ENCODE assay signal across 8 cellular contexts in genomic region chr2:235766206-235766794, GRCh38.
DNase-seq lines count a peak whose midpoint lies in the region; ATAC-seq and TF ChIP-seq lines count a peak whose summit lies in the region.

No MANE protein-coding gene starts in this region.

- no peaks in the 10 kb centered on the region for H3K9me3 ChIP-seq in left ventricle myocardium inferior (replicated peaks)

- H3K27ac Mint-ChIP-seq in activated naive CD8-positive, alpha-beta T cell treated with anti-CD3 and anti-CD28 coated beads, Interleukin-2, amount 50 U/mL, for 24 hours: no peak overlapping the region

- intact Hi-C loops in left ventricle myocardium inferior (cut with micrococcal nuclease): loop anchor here (5.0 kb wide), 1 partner anchor 416 kb away; no protein-coding TSS in a partner anchor

- no peaks in the 10 kb centered on the region for H3K36me3 Mint-ChIP-seq in activated naive CD8-positive, alpha-beta T cell treated with anti-CD3 and anti-CD28 coated beads, Interleukin-2, amount 50 U/mL, for 24 hours (ENCODE audit: low read depth)

- H3K4me3 ChIP-seq in left ventricle myocardium inferior: no peak overlapping the region

- DNase-seq in CD1c-positive myeloid dendritic cell (ENCODE audit: extremely low spot score) (peak; percentile 70), M059J (ENCODE audit: low read depth) (peak; percentile 85), RPMI7951 (ENCODE audit: low read depth) (peak; percentile 77), left ventricle myocardium inferior (no peak), putamen (ENCODE audit: low spot score) (peak; percentile 78)
- peak; percentile 51 for DNase-seq in activated naive CD8-positive, alpha-beta T cell treated with anti-CD3 and anti-CD28 coated beads, Interleukin-2, amount 50 U/mL, for 24 hours

- no peaks in the 10 kb centered on the region for H3K27me3 ChIP-seq in left ventricle myocardium inferior (ENCODE audit: low read depth)

- H3K9me3 Mint-ChIP-seq in activated naive CD8-positive, alpha-beta T cell treated with anti-CD3 and anti-CD28 coated beads, Interleukin-2, amount 50 U/mL, for 24 hours: no peaks in the 10 kb centered on the region

- no peaks in the 10 kb centered on the region for H3K4me1 Mint-ChIP-seq in activated naive CD8-positive, alpha-beta T cell treated with anti-CD3 and anti-CD28 coated beads, Interleukin-2, amount 50 U/mL, for 24 hours

- no peak overlapping the region for H3K27ac ChIP-seq in left ventricle myocardium inferior (replicated peaks)

- peaks cover 2% of the 10 kb centered on the region for H3K27me3 Mint-ChIP-seq in activated naive CD8-positive, alpha-beta T cell treated with anti-CD3 and anti-CD28 coated beads, Interleukin-2, amount 50 U/mL, for 24 hours

- peaks cover 18% of the 10 kb centered on the region for H3K36me3 ChIP-seq in left ventricle myocardium inferior

- H3K4me1 ChIP-seq in left ventricle myocardium inferior: peaks cover 5% of the 10 kb centered on the region

- ATAC-seq in GM19452 (IDR thresholded peaks at IDR 0.05; ENCODE audit: unreplicated experiment) (peak; percentile 70), GM21737 (IDR thresholded peaks at IDR 0.05; ENCODE audit: unreplicated experiment) (no peak)
- ATAC-seq in activated naive CD8-positive, alpha-beta T cell treated with anti-CD3 and anti-CD28 coated beads, Interleukin-2, amount 50 U/mL, for 24 hours: peak; percentile 80

- no peak overlapping the region for H3K4me3 Mint-ChIP-seq in activated naive CD8-positive, alpha-beta T cell treated with anti-CD3 and anti-CD28 coated beads, Interleukin-2, amount 50 U/mL, for 24 hours

- TF ChIP-seq CTCF in left ventricle myocardium inferior (IDR thresholded peaks at IDR 0.05; ENCODE audit: borderline replicate concordance): peak; percentile 94
